8 cellular contexts compared by ENCODE assay signal in the genomic region with DNA sequence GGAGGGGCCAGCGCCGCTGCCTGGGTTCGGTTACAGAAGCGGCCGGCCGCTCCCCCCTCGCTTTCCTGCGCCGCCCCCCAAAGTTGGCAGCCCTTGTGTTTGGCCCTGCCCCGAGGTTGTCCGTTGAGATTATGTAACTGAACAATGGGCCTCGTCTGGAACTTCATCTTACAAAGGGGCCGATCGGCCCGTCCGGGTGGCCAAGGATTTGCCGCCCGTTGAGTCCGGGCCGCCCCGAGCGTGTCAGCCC.
DNase-seq lines count a peak whose midpoint lies in the region; ATAC-seq and TF ChIP-seq lines count a peak whose summit lies in the region.

No MANE protein-coding gene starts in this region.

- TF ChIP-seq CTCF in foreskin fibroblast (IDR thresholded peaks at IDR 0.05; ENCODE audit: low read depth, low read length): no peak

- ATAC-seq in GM21825 (IDR thresholded peaks at IDR 0.05; ENCODE audit: unreplicated experiment): no peak

- peak overlapping the region; percentile 96 for H3K27ac ChIP-seq in rectal smooth muscle tissue (ENCODE audit: low read depth, low read length)

- DNase-seq in NCI-H146 (lab: John Stamatoyannopoulos, UW): peak; percentile 34
- no peak for DNase-seq in NCI-H146 treated with DMSO at 0.1 percent for 48 hours (lab: John Stamatoyannopoulos, UW; ENCODE audit: unreplicated experiment)
- peak; percentile 73 for DNase-seq in activated CD8-positive, alpha-beta memory T cell treated with anti-CD3 and anti-CD28 coated beads for 24 hours
- no peak for DNase-seq in foreskin fibroblast
- DNase-seq in iPS-NIHi11 (ENCODE audit: low spot score): no peak
- DNase-seq in middle frontal gyrus (ENCODE audit: extremely low spot score, low spot score): no peak

- H3K9ac ChIP-seq in rectal smooth muscle tissue (ENCODE audit: low read length): peak overlapping the region; percentile 88

- peaks cover 7% of the 10 kb centered on the region for H3K4me1 ChIP-seq in rectal smooth muscle tissue (ENCODE audit: control insufficient read depth, insufficient read depth, low read length)

- H3K36me3 ChIP-seq in rectal smooth muscle tissue (ENCODE audit: control insufficient read depth, insufficient read depth, low read length): no peaks in the 10 kb centered on the region

- no peaks in the 10 kb centered on the region for H3K27me3 ChIP-seq in rectal smooth muscle tissue (ENCODE audit: control insufficient read depth, insufficient read depth, low read length)

- H3K4me3 ChIP-seq in foreskin fibroblast (ENCODE audit: low read depth in 1 of 2, low read length in 2 of 2) (peak overlapping the region; percentile 79 to 83), rectal smooth muscle tissue (ENCODE audit: low read length) (peak overlapping the region; percentile 86)

Comparison
In these comparisons a context has a peak if more than half of its experiments do, and no peak if none do; other contexts are left out.
1. DNase-seq: peak in NCI-H146 (single experiment) and activated CD8-positive, alpha-beta memory T cell treated with anti-CD3 and anti-CD28 coated beads for 24 hours (single experiment); none in NCI-H146 treated with DMSO at 0.1 percent for 48 hours (single experiment), foreskin fibroblast (0 of 2), iPS-NIHi11 (single experiment) and middle frontal gyrus (single experiment).